Comparison of ENCODE assay signal across 24 cellular contexts in the genomic region with DNA sequence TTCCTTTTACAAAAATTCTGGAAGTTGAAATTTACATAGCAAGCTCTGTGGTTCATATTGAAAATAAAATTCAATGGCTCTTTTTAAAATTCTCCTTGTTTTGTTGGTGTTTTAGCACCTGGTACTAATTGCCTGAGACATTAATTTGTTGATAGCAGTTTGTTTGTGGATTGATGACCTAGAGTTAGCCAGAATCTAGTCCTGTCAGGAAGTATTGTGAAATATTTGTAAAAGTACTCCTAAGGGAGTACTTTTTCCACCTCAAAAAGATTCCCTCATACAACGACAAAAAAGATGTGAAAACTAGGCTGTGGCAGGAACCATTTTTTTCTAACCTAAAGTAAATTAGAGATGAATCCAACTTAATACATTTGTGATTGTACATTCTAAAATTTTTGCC.
"Had no signal": no experiment of that assay in that cellular context is flagged by ENCODE, and none has a peak within 500 bp of the region (broad histone marks: within the 10 kb centered on the region; RNA-seq: fewer than 3 reads in every experiment).

No MANE protein-coding gene starts in this region.

- H3K27ac ChIP-seq: left ventricle myocardium inferior, pancreas, prostate gland, tibial nerve, uterus had no signal

- DNase-seq: hypothalamus; immature natural killer cell; left ventricle myocardium inferior; midbrain; mucosa of descending colon; naive thymus-derived CD8-positive, alpha-beta T cell; nucleus accumbens; pancreas; posterior cingulate gyrus; retina; right cardiac atrium; stimulated activated CD4-positive, alpha-beta T cell treated with anti-CD3 and anti-CD28 coated beads, Interleukin-1b, Interleukin-23, amount 100 ng/mL, for 48 hours; stimulated activated CD4-positive, alpha-beta T cell treated with anti-CD3 and anti-CD28 coated beads, Interleukin-2, amount 100 ng/mL, for 48 hours; stimulated activated CD4-positive, alpha-beta T cell treated with anti-CD3 and anti-CD28 coated beads, Interleukin-4, amount 100 ng/mL, for 4 hours; stimulated activated CD8-positive, alpha-beta memory T cell treated with anti-CD3 and anti-CD28 coated beads, Interleukin-4, amount 100 ng/mL, for 48 hours; stimulated activated naive CD4-positive, alpha-beta T cell treated with Interleukin-2 at 50 U/mL for 16 hours; stimulated activated naive CD8-positive, alpha-beta T cell treated with anti-CD3 and anti-CD28 coated beads, Interleukin-15, amount 100 ng/mL, for 72 hours; substantia nigra; uterus had no signal

- H3K4me2 ChIP-seq: smooth muscle cell had no signal

- H3K4me1 ChIP-seq: left ventricle myocardium inferior, prostate gland, uterus had no signal

- H3K9me3 ChIP-seq: left ventricle myocardium inferior, mucosa of descending colon, pancreas, prostate gland, tibial nerve, uterus had no signal

- H3K27me3 ChIP-seq: pancreas, tibial nerve, uterus had no signal

- H3K36me3 ChIP-seq: left ventricle myocardium inferior, pancreas, prostate gland, tibial nerve, uterus had no signal

- H3K4me3 ChIP-seq: left ventricle myocardium inferior, lung, mucosa of descending colon, pancreas, prostate gland, smooth muscle cell, tibial nerve, uterus had no signal

- ATAC-seq: mucosa of descending colon; naive thymus-derived CD8-positive, alpha-beta T cell; right cardiac atrium; stimulated activated memory B cell treated with anti-CD40 and anti-IgM and Interleukin-4, amounts not matched to agents 10 μg/mL and 1 μg/mL and 100 μg/mL, for 72 hours; stimulated activated naive CD8-positive, alpha-beta T cell treated with anti-CD3 and anti-CD28 coated beads, Interleukin-15, amount 100 ng/mL, for 72 hours had no signal
